Comparison of ENCODE assay signal across 1 cellular context in the genomic region with DNA sequence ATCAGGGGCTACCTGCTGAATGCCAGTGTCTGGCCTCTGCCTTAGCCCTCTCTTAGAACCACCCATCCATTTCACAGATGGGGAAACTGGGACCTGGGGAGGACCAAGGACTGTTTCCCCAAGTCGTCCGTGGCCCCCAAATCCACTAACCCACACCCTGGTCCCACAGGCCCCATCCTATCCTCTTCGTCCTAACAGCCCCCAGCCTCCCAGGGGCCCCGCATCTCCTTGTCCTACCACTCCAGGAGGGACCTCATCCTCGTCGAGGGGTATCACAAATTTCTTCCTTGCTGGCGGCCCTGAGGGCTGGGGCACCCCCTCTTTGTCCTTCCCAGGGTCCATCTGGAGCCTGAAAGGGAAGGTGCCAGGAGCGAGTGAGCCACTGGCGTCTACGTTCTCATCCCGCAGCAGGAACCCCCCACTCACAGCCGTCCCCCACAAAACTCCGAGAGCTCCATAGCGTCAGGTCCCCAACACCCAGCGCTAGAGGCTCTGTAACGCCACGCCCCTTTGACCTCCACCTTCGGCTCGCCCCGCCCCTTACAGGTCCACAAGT.
TF ChIP-seq lines count a peak whose summit lies in the region.

No MANE protein-coding gene starts in this region.

TF ChIP-seq in A549, 52 proteins besides CTCF, POLR2A, EP300 and RAD21 (continued from another document):
- TF ChIP-seq, protein P1, sequence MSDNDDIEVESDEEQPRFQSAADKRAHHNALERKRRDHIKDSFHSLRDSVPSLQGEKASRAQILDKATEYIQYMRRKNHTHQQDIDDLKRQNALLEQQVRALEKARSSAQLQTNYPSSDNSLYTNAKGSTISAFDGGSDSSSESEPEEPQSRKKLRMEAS (IDR thresholded peaks at IDR 0.05) = no peak
TF ChIP-seq in A549: peak in this region for 0.
